Comparison of ENCODE assay signal across 1 cellular context in the genomic region with DNA sequence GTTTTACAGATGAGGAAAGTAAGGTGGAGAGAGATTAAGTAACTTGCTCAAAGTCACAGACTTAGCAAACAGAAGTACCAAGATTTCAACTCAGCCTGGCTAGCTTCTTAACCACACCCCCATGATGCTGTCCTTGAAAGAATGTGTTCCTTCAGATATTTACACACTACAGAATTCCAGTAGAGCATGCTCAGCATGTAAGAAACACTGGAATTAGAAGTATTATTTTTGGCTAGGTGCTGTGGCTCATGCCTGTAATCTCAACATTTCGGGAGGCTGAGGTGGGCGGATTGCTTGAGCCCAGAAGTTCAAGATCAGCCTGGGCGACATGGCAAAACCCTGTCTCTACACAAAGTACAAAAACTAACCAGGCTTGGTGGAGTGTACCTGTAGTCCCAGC.
TF ChIP-seq lines count a peak whose summit lies in the region.

No MANE protein-coding gene starts in this region.

TF ChIP-seq in SK-N-SH treated with all-trans-retinoic acid at 6 μM for 48 hours, 23 proteins besides CTCF, POLR2A, EP300 and RAD21 (continued from another document):
- TF ChIP-seq CREB5 (CRISPR knock-in tag; IDR thresholded peaks at IDR 0.05; ENCODE audit: low read depth) (no peak), OSR1 (CRISPR knock-in tag; IDR thresholded peaks at IDR 0.05) (no peak), BACH2 (CRISPR knock-in tag; IDR thresholded peaks at IDR 0.05; ENCODE audit: borderline replicate concordance) (no peak), ZNF565 (CRISPR knock-in tag; conservative IDR thresholded peaks at IDR 0.05; ENCODE audit: low read depth) (no peak)
- TF ChIP-seq, protein P1, sequence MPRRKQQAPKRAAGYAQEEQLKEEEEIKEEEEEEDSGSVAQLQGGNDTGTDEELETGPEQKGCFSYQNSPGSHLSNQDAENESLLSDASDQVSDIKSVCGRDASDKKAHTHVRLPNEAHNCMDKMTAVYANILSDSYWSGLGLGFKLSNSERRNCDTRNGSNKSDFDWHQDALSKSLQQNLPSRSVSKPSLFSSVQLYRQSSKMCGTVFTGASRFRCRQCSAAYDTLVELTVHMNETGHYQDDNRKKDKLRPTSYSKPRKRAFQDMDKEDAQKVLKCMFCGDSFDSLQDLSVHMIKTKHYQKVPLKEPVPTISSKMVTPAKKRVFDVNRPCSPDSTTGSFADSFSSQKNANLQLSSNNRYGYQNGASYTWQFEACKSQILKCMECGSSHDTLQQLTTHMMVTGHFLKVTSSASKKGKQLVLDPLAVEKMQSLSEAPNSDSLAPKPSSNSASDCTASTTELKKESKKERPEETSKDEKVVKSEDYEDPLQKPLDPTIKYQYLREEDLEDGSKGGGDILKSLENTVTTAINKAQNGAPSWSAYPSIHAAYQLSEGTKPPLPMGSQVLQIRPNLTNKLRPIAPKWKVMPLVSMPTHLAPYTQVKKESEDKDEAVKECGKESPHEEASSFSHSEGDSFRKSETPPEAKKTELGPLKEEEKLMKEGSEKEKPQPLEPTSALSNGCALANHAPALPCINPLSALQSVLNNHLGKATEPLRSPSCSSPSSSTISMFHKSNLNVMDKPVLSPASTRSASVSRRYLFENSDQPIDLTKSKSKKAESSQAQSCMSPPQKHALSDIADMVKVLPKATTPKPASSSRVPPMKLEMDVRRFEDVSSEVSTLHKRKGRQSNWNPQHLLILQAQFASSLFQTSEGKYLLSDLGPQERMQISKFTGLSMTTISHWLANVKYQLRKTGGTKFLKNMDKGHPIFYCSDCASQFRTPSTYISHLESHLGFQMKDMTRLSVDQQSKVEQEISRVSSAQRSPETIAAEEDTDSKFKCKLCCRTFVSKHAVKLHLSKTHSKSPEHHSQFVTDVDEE (CRISPR knock-in tag; IDR thresholded peaks at IDR 0.05) = no peak
TF ChIP-seq in SK-N-SH treated with all-trans-retinoic acid at 6 μM for 48 hours: peak in this region for 0.
